ENCODE assay signal across 7 cellular contexts in the genomic region with DNA sequence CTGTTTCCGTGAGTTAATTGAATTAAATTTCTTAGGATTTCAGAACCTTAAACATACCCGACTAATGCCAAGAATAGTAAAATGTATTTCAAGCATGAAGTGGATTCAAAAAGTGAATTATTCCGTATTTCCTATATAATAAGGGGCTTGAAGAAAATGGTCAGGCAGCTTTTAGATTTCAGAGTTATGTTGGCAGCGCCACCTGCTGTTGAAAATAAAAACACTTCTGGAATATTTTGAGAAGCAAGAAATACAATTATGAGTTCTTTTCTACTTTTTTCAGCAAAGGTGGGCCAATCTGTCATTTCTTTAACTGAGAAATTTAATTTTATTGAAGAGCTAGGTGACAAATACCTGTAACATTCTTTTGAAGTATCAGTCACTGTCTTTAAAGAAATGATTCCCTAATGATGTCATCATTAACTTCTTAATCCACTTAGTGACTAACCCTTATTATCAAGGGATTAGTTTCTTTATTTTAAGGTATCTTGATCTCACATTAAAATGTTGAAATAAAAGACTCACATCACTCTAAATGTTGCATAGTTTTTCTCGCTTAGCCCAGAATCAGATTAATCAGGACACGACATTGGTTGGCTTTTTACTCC. TPM values are rescaled to one million over a fixed set of nuclear protein-coding genes. Genes with fewer than 3 reads are reported as not detected.
A peak's percentile ranks its signal among the peaks of the same experiment; 100 is the strongest.
DNase-seq lines count a peak whose midpoint lies in the region; ATAC-seq and TF ChIP-seq lines count a peak whose summit lies in the region.

No MANE protein-coding gene starts in this region.

- H3K4me3 ChIP-seq in DND-41 (ENCODE audit: low read depth in 1 of 2, low read length in 2 of 2) (no peak overlapping the region), fibroblast of lung (replicated peaks in 1 of 4; ENCODE audit: control extremely low read depth in 1 of 4, insufficient read depth in 1 of 4, low read depth in 3 of 4, low read length in 4 of 4) (no peak overlapping the region)

- H3K9me3 ChIP-seq in DND-41 (ENCODE audit: insufficient read depth, low read length, severe bottlenecking): no peaks in the 10 kb centered on the region
- no peaks in the 10 kb centered on the region for H3K9me3 ChIP-seq in fibroblast of lung (ENCODE audit: control insufficient read depth, insufficient read depth, low read depth, low read length)

- TF ChIP-seq CTCF in DND-41 (IDR thresholded peaks at IDR 0.05; ENCODE audit: borderline replicate concordance, extremely low read depth, low read length, poor library complexity, severe bottlenecking): peak; percentile 67
- peak; percentile 55 to 56 for TF ChIP-seq CTCF in fibroblast of lung (conservative IDR thresholded peaks at IDR 0.05 in 1 of 2, IDR thresholded peaks at IDR 0.05 in 1 of 2; ENCODE audit: low read depth in 1 of 2, low read length in 2 of 2)

- no peak for DNase-seq in DND-41
- DNase-seq in SHP77 treated with DMSO at 0.1 percent for 48 hours (lab: John Stamatoyannopoulos, UW): peak; percentile 20
- peak; percentile 30 to 69 for DNase-seq in fibroblast of lung (ENCODE audit: low read depth in 2 of 2)
- peak; percentile 40 for DNase-seq in retina

- TF ChIP-seq RAD21 in Ishikawa (IDR thresholded peaks at IDR 0.05; ENCODE audit: low read depth): peak; percentile 80

- H3K27me3 ChIP-seq in DND-41 (ENCODE audit: insufficient read depth, low read length, poor library complexity) (no peaks in the 10 kb centered on the region), fibroblast of lung (ENCODE audit: control insufficient read depth, insufficient read depth, low read length) (no peaks in the 10 kb centered on the region)

- H3K4me2 ChIP-seq in DND-41 (ENCODE audit: insufficient read depth, low read length) (no peak overlapping the region), fibroblast of lung (ENCODE audit: extremely low read depth, insufficient read depth, low read length) (no peak overlapping the region)

- no peak for TF ChIP-seq EP300 in Ishikawa (IDR thresholded peaks at IDR 0.05; ENCODE audit: borderline replicate concordance)

- H2AFZ ChIP-seq in DND-41 (ENCODE audit: low read depth, low read length): no peak overlapping the region
- no peak overlapping the region for H2AFZ ChIP-seq in fibroblast of lung (ENCODE audit: low read length)

- H3K4me1 ChIP-seq in DND-41 (ENCODE audit: insufficient read depth, low read length): no peaks in the 10 kb centered on the region
- peaks cover 2% of the 10 kb centered on the region for H3K4me1 ChIP-seq in fibroblast of lung (ENCODE audit: control insufficient read depth, extremely low read depth, insufficient read depth, low read length)

- H3K79me2 ChIP-seq in DND-41 (ENCODE audit: insufficient read depth, low read length) (no peaks in the 10 kb centered on the region), fibroblast of lung (ENCODE audit: control insufficient read depth, insufficient read depth, low read length) (no peaks in the 10 kb centered on the region)

- H3K9ac ChIP-seq in DND-41 (ENCODE audit: low read depth, low read length) (no peak overlapping the region), fibroblast of lung (ENCODE audit: insufficient read depth, low read length) (no peak overlapping the region)

- H3K27ac ChIP-seq in DND-41 (ENCODE audit: low read length) (no peak overlapping the region), fibroblast of lung (ENCODE audit: insufficient read depth, low read length) (no peak overlapping the region)

- ATAC-seq in DND-41 (ENCODE audit: insufficient read depth, low read depth): no peak
- no peak for ATAC-seq in HG03457 (IDR thresholded peaks at IDR 0.05; ENCODE audit: unreplicated experiment)
- ATAC-seq in GM18502 (IDR thresholded peaks at IDR 0.05; ENCODE audit: poor library complexity, unreplicated experiment): no peak

- H3K36me3 ChIP-seq in DND-41 (ENCODE audit: insufficient read depth, low read length) (no peaks in the 10 kb centered on the region), fibroblast of lung (ENCODE audit: control insufficient read depth, insufficient read depth, low read length) (no peaks in the 10 kb centered on the region)

- H4K20me1 ChIP-seq in DND-41 (ENCODE audit: insufficient read depth, low read length) (no peaks in the 10 kb centered on the region), fibroblast of lung (ENCODE audit: control insufficient read depth, extremely low read depth, insufficient read depth, low read length) (no peaks in the 10 kb centered on the region)

TF ChIP-seq in Ishikawa, 13 proteins besides CTCF, POLR2A, EP300 and RAD21:
- TF ChIP-seq CEBPB (IDR thresholded peaks at IDR 0.05) (no peak), FOXM1 (IDR thresholded peaks at IDR 0.05; ENCODE audit: borderline replicate concordance, low read depth) (no peak), TAF1 (IDR thresholded peaks at IDR 0.05; ENCODE audit: low read depth) (no peak), TEAD4 (IDR thresholded peaks at IDR 0.05) (no peak), TCF12 (IDR thresholded peaks at IDR 0.05; ENCODE audit: low read depth) (no peak), CREB1 (IDR thresholded peaks at IDR 0.05; ENCODE audit: low read depth) (no peak), REST (IDR thresholded peaks at IDR 0.05; ENCODE audit: low read depth) (no peak), EGR1 (IDR thresholded peaks at IDR 0.05) (no peak), YY1 (IDR thresholded peaks at IDR 0.05; ENCODE audit: low read depth) (no peak), NFIC (IDR thresholded peaks at IDR 0.05) (no peak), ZBTB7A (IDR thresholded peaks at IDR 0.05; ENCODE audit: low read depth) (no peak)
- TF ChIP-seq, protein P1, sequence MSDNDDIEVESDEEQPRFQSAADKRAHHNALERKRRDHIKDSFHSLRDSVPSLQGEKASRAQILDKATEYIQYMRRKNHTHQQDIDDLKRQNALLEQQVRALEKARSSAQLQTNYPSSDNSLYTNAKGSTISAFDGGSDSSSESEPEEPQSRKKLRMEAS (IDR thresholded peaks at IDR 0.05): no peak
- TF ChIP-seq, protein P2, sequence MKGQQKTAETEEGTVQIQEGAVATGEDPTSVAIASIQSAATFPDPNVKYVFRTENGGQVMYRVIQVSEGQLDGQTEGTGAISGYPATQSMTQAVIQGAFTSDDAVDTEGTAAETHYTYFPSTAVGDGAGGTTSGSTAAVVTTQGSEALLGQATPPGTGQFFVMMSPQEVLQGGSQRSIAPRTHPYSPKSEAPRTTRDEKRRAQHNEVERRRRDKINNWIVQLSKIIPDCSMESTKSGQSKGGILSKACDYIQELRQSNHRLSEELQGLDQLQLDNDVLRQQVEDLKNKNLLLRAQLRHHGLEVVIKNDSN (IDR thresholded peaks at IDR 0.05): no peak

RNA-seq across cellular contexts. Expression of gene AGR3, which starts 36.6 kb away (rescaled TPM):
- total RNA-seq in fibroblast of lung: not detected in 2 replicates
- polyA plus RNA-seq in fibroblast of lung: not detected in 2 replicates
- not detected in 2 replicates for polyA plus RNA-seq in fibroblast of lung (2012)
- polyA minus RNA-seq in fibroblast of lung (ENCODE audit: low replicate concordance): not detected in 2 replicates
